In the genomic region with DNA sequence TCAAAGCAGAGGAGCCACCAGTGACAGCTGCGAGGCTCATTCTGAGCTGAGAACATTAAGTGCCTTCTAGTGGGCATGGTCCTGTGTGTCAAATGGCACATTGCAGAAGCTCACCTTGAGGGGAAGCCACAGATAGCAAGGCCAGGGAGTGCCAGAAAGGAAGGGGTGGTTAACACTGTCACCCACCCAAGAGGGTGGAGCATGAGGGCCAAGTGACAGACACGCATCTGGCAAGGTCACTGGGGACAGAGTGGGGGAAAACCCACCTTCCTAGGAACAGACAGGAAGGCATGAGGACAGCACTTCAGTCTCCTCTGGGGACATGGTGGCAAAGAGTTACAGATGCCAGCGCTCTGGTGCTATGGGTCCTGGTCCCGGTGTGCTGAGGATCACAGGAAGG, we compare ENCODE assay signal across 13 cellular contexts. TPM values are rescaled to one million over a fixed set of nuclear protein-coding genes. Genes with fewer than 3 reads are reported as not detected.
DNase-seq lines count a peak whose midpoint lies in the region; ATAC-seq and TF ChIP-seq lines count a peak whose summit lies in the region.
"Had no signal": no experiment of that assay in that cellular context is flagged by ENCODE, and none has a peak within 500 bp of the region (broad histone marks: within the 10 kb centered on the region; RNA-seq: fewer than 3 reads in every experiment).

No MANE protein-coding gene starts in this region.

- peaks cover 58% of the 10 kb centered on the region for H3K36me3 ChIP-seq in BLaER1

- H3K4me1 Mint-ChIP-seq in activated T-helper 17 cell treated with anti-CD3 and anti-CD28 coated beads, Interleukin-2, amount 50 U/mL, for 72 hours, result peaks cover 4% of the 10 kb centered on the region
- H3K4me1 Mint-ChIP-seq in MCF 10A (ENCODE audit: insufficient read depth, unreplicated experiment), result peaks cover under 1% of the 10 kb centered on the region
- H3K4me1 Mint-ChIP-seq: mesothelial cell of epicardium had no signal

- H3K27ac Mint-ChIP-seq in activated T-helper 17 cell treated with anti-CD3 and anti-CD28 coated beads, Interleukin-2, amount 50 U/mL, for 72 hours, result peak overlapping the region; percentile 1
- no peak overlapping the region for H3K27ac Mint-ChIP-seq in MCF 10A (ENCODE audit: low read depth, unreplicated experiment)
- H3K27ac Mint-ChIP-seq: mesothelial cell of epicardium had no signal

- H3K4me3 Mint-ChIP-seq in activated T-helper 17 cell treated with anti-CD3 and anti-CD28 coated beads, Interleukin-2, amount 50 U/mL, for 72 hours, result no peak overlapping the region
- H3K4me3 Mint-ChIP-seq in MCF 10A (ENCODE audit: unreplicated experiment), result no peak overlapping the region
- H3K4me3 Mint-ChIP-seq: mesothelial cell of epicardium had no signal

- intact Hi-C loops in MCF 10A (cut with micrococcal nuclease), result no loop called here

- peaks cover 100% of the 10 kb centered on the region for H3K4me1 ChIP-seq in BLaER1
- H3K4me1 ChIP-seq: BE2C, sigmoid colon had no signal

- POLR2A ChIA-PET in MCF 10A (lab: Yijun Ruan, JAX), result no interaction called here

- CTCF ChIA-PET in MCF 10A (lab: Yijun Ruan, JAX), result interaction anchor here (0.6 kb wide), 1 partner anchor 28 kb away, joined by 3 read pairs; no protein-coding TSS in a partner anchor

- ATAC-seq in GM18858 (IDR thresholded peaks at IDR 0.05; ENCODE audit: unreplicated experiment), result peak; percentile 60
- peak; percentile 50 for ATAC-seq in HG02623 (IDR thresholded peaks at IDR 0.05; ENCODE audit: unreplicated experiment)
- ATAC-seq in activated T-helper 17 cell treated with anti-CD3 and anti-CD28 coated beads, Interleukin-2, amount 50 U/mL, for 72 hours (replicated peaks), result peak; percentile 52

- no peaks in the 10 kb centered on the region for H3K9me3 Mint-ChIP-seq in activated T-helper 17 cell treated with anti-CD3 and anti-CD28 coated beads, Interleukin-2, amount 50 U/mL, for 72 hours
- no peaks in the 10 kb centered on the region for H3K9me3 Mint-ChIP-seq in MCF 10A (ENCODE audit: unreplicated experiment)
- H3K9me3 Mint-ChIP-seq: mesothelial cell of epicardium had no signal

- DNase-seq in NCI-H2171 treated with DMSO at 0.1 percent for 48 hours (lab: John Stamatoyannopoulos, UW) (no peak), D341Med (ENCODE audit: low spot score) (no peak), MCF 10A (ENCODE audit: unreplicated experiment) (no peak), NCI-H2196 treated with DMSO at 0.1 percent for 48 hours (lab: John Stamatoyannopoulos, UW; ENCODE audit: unreplicated experiment) (no peak)
- DNase-seq: BE2C, MG63, NCI-H748 treated with DMSO at 0.1 percent for 48 hours, sigmoid colon had no signal

- no peaks in the 10 kb centered on the region for H3K27me3 Mint-ChIP-seq in activated T-helper 17 cell treated with anti-CD3 and anti-CD28 coated beads, Interleukin-2, amount 50 U/mL, for 72 hours
- H3K27me3 Mint-ChIP-seq in MCF 10A (ENCODE audit: insufficient read depth, unreplicated experiment), result no peaks in the 10 kb centered on the region

- BruUV-seq in MCF 10A (replicated peaks; lab: Mats Ljungman, UMichigan), result no TSS peak

- H3K4me3 ChIP-seq in BLaER1, result peak overlapping the region; percentile 33
- H3K4me3 ChIP-seq: MG63, sigmoid colon had no signal

- no peaks in the 10 kb centered on the region for H4K20me1 ChIP-seq in BLaER1

- peak overlapping the region; percentile 94 for H3K4me2 ChIP-seq in BLaER1

- H3K36me3 Mint-ChIP-seq in activated T-helper 17 cell treated with anti-CD3 and anti-CD28 coated beads, Interleukin-2, amount 50 U/mL, for 72 hours (ENCODE audit: low read depth), result peaks cover 76% of the 10 kb centered on the region
- peaks cover 17% of the 10 kb centered on the region for H3K36me3 Mint-ChIP-seq in MCF 10A (ENCODE audit: insufficient read depth, unreplicated experiment)

- H3K27ac ChIP-seq in BLaER1, result peak overlapping the region; percentile 78
- H3K27ac ChIP-seq: sigmoid colon had no signal

- H3K9ac ChIP-seq in BLaER1, result peak overlapping the region; percentile 54; the same call in 1 of the 2 replicates

- H3K27me3 ChIP-seq in BLaER1, result no peaks in the 10 kb centered on the region
- H3K27me3 ChIP-seq: BE2C, MG63, sigmoid colon had no signal

- TF ChIP-seq CTCF in MCF 10A (IDR thresholded peaks at IDR 0.05; ENCODE audit: unreplicated experiment), result no peak

- H3K9me3 ChIP-seq in BLaER1, result 0 out of 2 replicates have a peak, but pooled peaks cover 5% of the 10 kb centered on the region
- H3K9me3 ChIP-seq: BE2C, MG63, sigmoid colon had no signal

RNA-seq across cellular contexts. Expression of a gene that starts 22.1 kb away (rescaled TPM):
- 10 to 100 TPM; 32.9 to 46.6 TPM for total RNA-seq in activated T-helper 17 cell treated with anti-CD3 and anti-CD28 coated beads, Interleukin-2, amount 50 U/mL, for 72 hours
- total RNA-seq in MCF 10A (2022), result 17.3 and 17.8 TPM in 2 replicates

RNA-seq across cellular contexts. Expression of a gene that starts 52.8 kb away (rescaled TPM):
- total RNA-seq in activated T-helper 17 cell treated with anti-CD3 and anti-CD28 coated beads, Interleukin-2, amount 50 U/mL, for 72 hours, result under 1 TPM; 0.22 to 0.69 TPM
- total RNA-seq in MCF 10A (2022), result not detected in 2 replicates
